Comparison of ENCODE assay signal across 1 cellular context in genomic region chr1:147579532-147580199, GRCh38.
TF ChIP-seq lines count a peak whose summit lies in the region.

No MANE protein-coding gene starts in this region.

TF ChIP-seq in IMR-90, 13 proteins besides CTCF, POLR2A, EP300 and RAD21 (continued from another document):
- TF ChIP-seq NFE2L2 (IDR thresholded peaks at IDR 0.05; ENCODE audit: low read depth, low read length), result no peak
- no peak for TF ChIP-seq RFX5 (IDR thresholded peaks at IDR 0.05; ENCODE audit: low read depth, low read length)
- TF ChIP-seq MXI1 (IDR thresholded peaks at IDR 0.05; ENCODE audit: borderline replicate concordance, low read depth, low read length), result no peak
- no peak for TF ChIP-seq MAFK (IDR thresholded peaks at IDR 0.05; ENCODE audit: low read depth, low read length)
- TF ChIP-seq BHLHE40 (IDR thresholded peaks at IDR 0.05; ENCODE audit: low read depth, low read length), result peak; percentile 91
- no peak for TF ChIP-seq RCOR1 (IDR thresholded peaks at IDR 0.05; ENCODE audit: insufficient replicate concordance, low read length)
- no peak for TF ChIP-seq ELK1 (IDR thresholded peaks at IDR 0.05; ENCODE audit: borderline replicate concordance, low read depth, low read length)
- TF ChIP-seq FOS (IDR thresholded peaks at IDR 0.05; ENCODE audit: low read depth, low read length), result 0 out of 2 replicates have a peak, but pooled peaks have one; percentile 13
